Comparison of ENCODE assay signal across 8 cellular contexts in the genomic region with DNA sequence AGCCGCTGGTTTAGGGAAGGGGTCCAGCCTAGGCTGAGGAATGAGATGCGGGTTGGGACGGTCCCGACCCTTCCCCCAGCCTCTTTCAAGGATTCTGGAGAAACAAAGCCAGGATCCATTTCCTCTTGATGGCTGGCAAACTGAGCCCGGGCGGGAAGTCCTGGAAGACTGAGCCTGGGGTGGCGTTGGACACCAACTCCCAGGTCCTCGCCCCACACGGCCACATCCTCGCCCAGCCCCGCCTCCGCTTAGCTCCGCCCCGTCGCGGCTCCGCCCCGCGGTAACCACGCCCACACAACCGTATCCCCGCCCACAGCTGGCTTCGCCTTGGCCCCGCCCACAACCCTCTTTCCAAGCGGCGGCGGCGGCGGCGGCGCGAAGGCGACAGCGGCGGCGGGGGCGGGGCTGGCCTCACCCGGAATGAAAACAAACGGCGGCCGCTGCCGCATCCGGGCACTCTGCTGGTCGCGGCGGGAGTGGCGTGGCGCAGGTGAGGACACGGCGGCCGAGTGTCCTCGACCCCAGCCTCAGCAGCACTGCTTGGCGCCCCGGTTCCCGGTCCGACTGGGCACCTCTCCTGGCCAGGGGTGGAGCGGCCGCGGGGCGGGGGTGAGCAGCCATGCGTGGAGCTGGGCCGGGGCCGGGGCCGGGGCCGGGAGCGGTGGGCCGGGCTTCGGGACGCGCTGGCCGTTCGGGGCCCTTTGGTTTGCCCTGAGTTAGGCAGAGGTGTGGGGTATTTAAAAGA. TPM values are rescaled to one million over a fixed set of nuclear protein-coding genes. Genes with fewer than 3 reads are reported as not detected.
A peak's percentile ranks its signal among the peaks of the same experiment; 100 is the strongest.
DNase-seq lines count a peak whose midpoint lies in the region; ATAC-seq and TF ChIP-seq lines count a peak whose summit lies in the region.

Gene NUB1, plus strand, starts transcription at position 456 of the 745 bp plus-strand sequence. CDS start 3,538 bp downstream, outside the sequence.

- H3K27ac Mint-ChIP-seq in activated T-helper 2 cell treated with anti-CD3 and anti-CD28 coated beads, Interferon-gamma antibody, Interleukin-2, Interleukin-4, amounts not matched to agents 10 μg/mL and 5 μg/mL and 100 μg/mL, durations not matched to agents 14 hours and 24 hours and 36 hours = peak within 1 kb of the TSS; percentile 83
- peak within 1 kb of the TSS; percentile 83 to 96 (median 90) for H3K27ac Mint-ChIP-seq in naive thymus-derived CD4-positive, alpha-beta T cell
- peak within 1 kb of the TSS; percentile 88 for H3K27ac Mint-ChIP-seq in stimulated activated memory B cell treated with anti-CD40 and anti-IgM and Interleukin-4, amounts not matched to agents 10 μg/mL and 1 μg/mL and 100 μg/mL, for 72 hours

- H3K4me3 Mint-ChIP-seq in activated T-helper 2 cell treated with anti-CD3 and anti-CD28 coated beads, Interferon-gamma antibody, Interleukin-2, Interleukin-4, amounts not matched to agents 10 μg/mL and 5 μg/mL and 100 μg/mL, durations not matched to agents 14 hours and 24 hours and 36 hours (ENCODE audit: low read depth) = peak within 1 kb of the TSS; percentile 82
- peak within 1 kb of the TSS; percentile 84 to 91 (median 87) for H3K4me3 Mint-ChIP-seq in naive thymus-derived CD4-positive, alpha-beta T cell
- H3K4me3 Mint-ChIP-seq in stimulated activated memory B cell treated with anti-CD40 and anti-IgM and Interleukin-4, amounts not matched to agents 10 μg/mL and 1 μg/mL and 100 μg/mL, for 72 hours = peak within 1 kb of the TSS; percentile 83

- peaks cover 30% of the 10 kb centered on the region for H3K4me1 Mint-ChIP-seq in activated T-helper 2 cell treated with anti-CD3 and anti-CD28 coated beads, Interferon-gamma antibody, Interleukin-2, Interleukin-4, amounts not matched to agents 10 μg/mL and 5 μg/mL and 100 μg/mL, durations not matched to agents 14 hours and 24 hours and 36 hours (ENCODE audit: low read depth)
- peaks cover 10 to 44% (median 33%) of the 10 kb centered on the region in 7 donors for H3K4me1 Mint-ChIP-seq in naive thymus-derived CD4-positive, alpha-beta T cell
- peaks cover 52% of the 10 kb centered on the region for H3K4me1 Mint-ChIP-seq in stimulated activated memory B cell treated with anti-CD40 and anti-IgM and Interleukin-4, amounts not matched to agents 10 μg/mL and 1 μg/mL and 100 μg/mL, for 72 hours

- peaks cover 22% of the 10 kb centered on the region for H3K36me3 Mint-ChIP-seq in activated T-helper 2 cell treated with anti-CD3 and anti-CD28 coated beads, Interferon-gamma antibody, Interleukin-2, Interleukin-4, amounts not matched to agents 10 μg/mL and 5 μg/mL and 100 μg/mL, durations not matched to agents 14 hours and 24 hours and 36 hours (ENCODE audit: low read depth)
- H3K36me3 Mint-ChIP-seq in naive thymus-derived CD4-positive, alpha-beta T cell = peaks cover 5 to 18% (median 14%) of the 10 kb centered on the region in 5 donors
- H3K36me3 Mint-ChIP-seq in stimulated activated memory B cell treated with anti-CD40 and anti-IgM and Interleukin-4, amounts not matched to agents 10 μg/mL and 1 μg/mL and 100 μg/mL, for 72 hours = peaks cover 24% of the 10 kb centered on the region

- peaks cover 2% of the 10 kb centered on the region for H3K36me3 ChIP-seq in fibroblast of lung (ENCODE audit: control insufficient read depth, insufficient read depth, low read length)
- peaks cover 7 to 14% (median 9%) of the 10 kb centered on the region in 3 experiments for H3K36me3 ChIP-seq in naive thymus-derived CD4-positive, alpha-beta T cell (ENCODE audit: control insufficient read depth in 2 of 3, insufficient read depth in 3 of 3, low read length in 3 of 3)

- no peaks in the 10 kb centered on the region for H3K27me3 Mint-ChIP-seq in activated T-helper 2 cell treated with anti-CD3 and anti-CD28 coated beads, Interferon-gamma antibody, Interleukin-2, Interleukin-4, amounts not matched to agents 10 μg/mL and 5 μg/mL and 100 μg/mL, durations not matched to agents 14 hours and 24 hours and 36 hours (ENCODE audit: low read depth)
- H3K27me3 Mint-ChIP-seq in naive thymus-derived CD4-positive, alpha-beta T cell = no peaks in the 10 kb centered on the region
- H3K27me3 Mint-ChIP-seq in stimulated activated memory B cell treated with anti-CD40 and anti-IgM and Interleukin-4, amounts not matched to agents 10 μg/mL and 1 μg/mL and 100 μg/mL, for 72 hours = no peaks in the 10 kb centered on the region

- ATAC-seq in GM21529 (IDR thresholded peaks at IDR 0.05; ENCODE audit: unreplicated experiment) = peak; percentile 59
- peak; percentile 98 for ATAC-seq in naive thymus-derived CD4-positive, alpha-beta T cell
- peak; percentile 91 for ATAC-seq in stimulated activated memory B cell treated with anti-CD40 and anti-IgM and Interleukin-4, amounts not matched to agents 10 μg/mL and 1 μg/mL and 100 μg/mL, for 72 hours

- CTCF ChIA-PET in naive thymus-derived CD4-positive, alpha-beta T cell (lab: Charles Lee) = interaction anchor here (0.6 to 4.8 kb wide), 4 partner anchors 11 to 431 kb away, joined by 3 to 13 read pairs (median 4); no protein-coding TSS in a partner anchor

- H3K4me3 ChIP-seq in fibroblast of lung (replicated peaks in 1 of 4; ENCODE audit: control extremely low read depth in 1 of 4, insufficient read depth in 1 of 4, low read depth in 3 of 4, low read length in 4 of 4) = peak within 1 kb of the TSS; percentile 65 to 99 (median 84)
- H3K4me3 ChIP-seq in naive thymus-derived CD4-positive, alpha-beta T cell (ENCODE audit: low read length) = peak within 1 kb of the TSS; percentile 84

- DNase-seq in DMS 273 (lab: John Stamatoyannopoulos, UW; ENCODE audit: unreplicated experiment) (peak; percentile 97), KG1 (lab: John Stamatoyannopoulos, UW) (peak; percentile 68), RPMI7951 (ENCODE audit: low read depth) (peak; percentile 80), fibroblast of lung (ENCODE audit: low read depth in 2 of 2) (peak; percentile 67 to 82)
- peak; percentile 91 for DNase-seq in activated T-helper 2 cell treated with anti-CD3 and anti-CD28 coated beads, Interferon-gamma antibody, Interleukin-2, Interleukin-4, amounts not matched to agents 10 μg/mL and 5 μg/mL and 100 μg/mL, durations not matched to agents 14 hours and 24 hours and 36 hours (ENCODE audit: low spot score)
- DNase-seq in naive thymus-derived CD4-positive, alpha-beta T cell = peak; percentile 79 to 99 (median 90)

- peaks cover 9% of the 10 kb centered on the region for H3K9me3 Mint-ChIP-seq in activated T-helper 2 cell treated with anti-CD3 and anti-CD28 coated beads, Interferon-gamma antibody, Interleukin-2, Interleukin-4, amounts not matched to agents 10 μg/mL and 5 μg/mL and 100 μg/mL, durations not matched to agents 14 hours and 24 hours and 36 hours
- peaks cover 0 to 14% (median 6%) of the 10 kb centered on the region in 11 donors for H3K9me3 Mint-ChIP-seq in naive thymus-derived CD4-positive, alpha-beta T cell
- peaks cover 2% of the 10 kb centered on the region for H3K9me3 Mint-ChIP-seq in stimulated activated memory B cell treated with anti-CD40 and anti-IgM and Interleukin-4, amounts not matched to agents 10 μg/mL and 1 μg/mL and 100 μg/mL, for 72 hours

- peak within 1 kb of the TSS; percentile 84 for H2AFZ ChIP-seq in fibroblast of lung (ENCODE audit: low read length)

- H3K27ac ChIP-seq in fibroblast of lung (ENCODE audit: insufficient read depth, low read length) = peak within 1 kb of the TSS; percentile 65
- peak within 1 kb of the TSS; percentile 88 for H3K27ac ChIP-seq in naive thymus-derived CD4-positive, alpha-beta T cell (ENCODE audit: low read depth, low read length)

- intact Hi-C loops in activated T-helper 2 cell treated with anti-CD3 and anti-CD28 coated beads, Interferon-gamma antibody, Interleukin-2, Interleukin-4, amounts not matched to agents 10 μg/mL and 5 μg/mL and 100 μg/mL, durations not matched to agents 14 hours and 24 hours and 36 hours (cut with micrococcal nuclease) = loop anchor here (1.0 kb wide), 1 partner anchor 9 kb away; no protein-coding TSS in a partner anchor
- intact Hi-C loops in naive thymus-derived CD4-positive, alpha-beta T cell (cut with micrococcal nuclease) = loop anchor here (1.0 to 10.0 kb wide), 9 partner anchors 9 to 964 kb away; partner anchors contain the start of genes ABCB8 (in 2 of the 2), ABCF2 (in 2 of the 2), ATG9B (in 1 of the 2) and FASTK (in 1 of the 2)

- peak within 1 kb of the TSS; percentile 64 for H3K9ac ChIP-seq in fibroblast of lung (ENCODE audit: insufficient read depth, low read length)

- H3K4me2 ChIP-seq in fibroblast of lung (ENCODE audit: extremely low read depth, insufficient read depth, low read length) = peak within 1 kb of the TSS; percentile 99

- H3K4me1 ChIP-seq in fibroblast of lung (ENCODE audit: control insufficient read depth, extremely low read depth, insufficient read depth, low read length) = no peaks in the 10 kb centered on the region
- peaks cover 19 to 21% of the 10 kb centered on the region in 2 donors for H3K4me1 ChIP-seq in naive thymus-derived CD4-positive, alpha-beta T cell (ENCODE audit: control insufficient read depth in 2 of 2, insufficient read depth in 2 of 2, low read length in 2 of 2)

- POLR2A ChIA-PET in naive thymus-derived CD4-positive, alpha-beta T cell (lab: Charles Lee) = interaction anchor here (0.6 to 4.8 kb wide), 10 partner anchors 11 to 328 kb away, joined by 3 to 32 read pairs (median 4); partner anchors contain the start of gene ABCF2

- no peaks in the 10 kb centered on the region for H4K20me1 ChIP-seq in fibroblast of lung (ENCODE audit: control insufficient read depth, extremely low read depth, insufficient read depth, low read length)

- no peak for TF ChIP-seq CTCF in fibroblast of lung (conservative IDR thresholded peaks at IDR 0.05 in 1 of 2, IDR thresholded peaks at IDR 0.05 in 1 of 2; ENCODE audit: low read depth in 1 of 2, low read length in 2 of 2)

- H3K9me3 ChIP-seq in fibroblast of lung (ENCODE audit: control insufficient read depth, insufficient read depth, low read depth, low read length) = no peaks in the 10 kb centered on the region
- no peaks in the 10 kb centered on the region for H3K9me3 ChIP-seq in naive thymus-derived CD4-positive, alpha-beta T cell (ENCODE audit: control insufficient read depth in 2 of 3, low read length in 3 of 3)

- peaks cover 14% of the 10 kb centered on the region for H3K79me2 ChIP-seq in fibroblast of lung (ENCODE audit: control insufficient read depth, insufficient read depth, low read length)

- H3K27me3 ChIP-seq in fibroblast of lung (ENCODE audit: control insufficient read depth, insufficient read depth, low read length) = no peaks in the 10 kb centered on the region
- no peaks in the 10 kb centered on the region for H3K27me3 ChIP-seq in naive thymus-derived CD4-positive, alpha-beta T cell (ENCODE audit: control insufficient read depth in 2 of 2, insufficient read depth in 2 of 2, low read length in 2 of 2)

RNA-seq across cellular contexts. Expression of gene NUB1, which starts in this region (rescaled TPM):
- 53.2 and 54.4 TPM in 2 replicates for total RNA-seq in RPMI7951 (2014; rRNA removed; shearing (Covaris generic))
- 49.2 and 57.0 TPM in 2 replicates for total RNA-seq in activated T-helper 2 cell treated with anti-CD3 and anti-CD28 coated beads, Interferon-gamma antibody, Interleukin-2, Interleukin-4, amounts not matched to agents 10 μg/mL and 5 μg/mL and 100 μg/mL, durations not matched to agents 14 hours and 24 hours and 36 hours
- total RNA-seq in fibroblast of lung = 42.9 and 44.4 TPM in 2 replicates
- polyA plus RNA-seq in fibroblast of lung = 59.4 and 77.7 TPM in 2 replicates
- 43.6 and 54.4 TPM in 2 replicates for polyA plus RNA-seq in fibroblast of lung (2012)
- 21.0 and 25.3 TPM in 2 replicates for polyA minus RNA-seq in fibroblast of lung (ENCODE audit: low replicate concordance)
- total RNA-seq in naive thymus-derived CD4-positive, alpha-beta T cell = 100 to 1,000 TPM in 2 of 5 experiments, 10 to 100 TPM in 3; 75.1 to 116 (median 82.0) TPM
- 10 to 100 TPM; 58.1 to 68.6 TPM for polyA plus RNA-seq in naive thymus-derived CD4-positive, alpha-beta T cell

Comparison
In these comparisons a context has a peak if more than half of its experiments do, and no peak if none do; other contexts are left out.
1. Peak in every context shown above with its lines: DNase-seq, ATAC-seq, H3K4me3 ChIP-seq and H3K27ac ChIP-seq.